In genomic region chr19:19320362-19321142, GRCh38 we compare ENCODE assay signal across 1 cellular context.
TF ChIP-seq lines count a peak whose summit lies in the region.

A gene with protein sequence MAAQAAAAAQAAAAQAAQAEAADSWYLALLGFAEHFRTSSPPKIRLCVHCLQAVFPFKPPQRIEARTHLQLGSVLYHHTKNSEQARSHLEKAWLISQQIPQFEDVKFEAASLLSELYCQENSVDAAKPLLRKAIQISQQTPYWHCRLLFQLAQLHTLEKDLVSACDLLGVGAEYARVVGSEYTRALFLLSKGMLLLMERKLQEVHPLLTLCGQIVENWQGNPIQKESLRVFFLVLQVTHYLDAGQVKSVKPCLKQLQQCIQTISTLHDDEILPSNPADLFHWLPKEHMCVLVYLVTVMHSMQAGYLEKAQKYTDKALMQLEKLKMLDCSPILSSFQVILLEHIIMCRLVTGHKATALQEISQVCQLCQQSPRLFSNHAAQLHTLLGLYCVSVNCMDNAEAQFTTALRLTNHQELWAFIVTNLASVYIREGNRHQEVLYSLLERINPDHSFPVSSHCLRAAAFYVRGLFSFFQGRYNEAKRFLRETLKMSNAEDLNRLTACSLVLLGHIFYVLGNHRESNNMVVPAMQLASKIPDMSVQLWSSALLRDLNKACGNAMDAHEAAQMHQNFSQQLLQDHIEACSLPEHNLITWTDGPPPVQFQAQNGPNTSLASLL (plus strand): TSS chr19:19320829. CDS start chr19:19320860, 31 bp downstream.
SUGP1 (minus strand) TSS chr19:19320509; CDS start chr19:19320496, 13 bp downstream.

TF ChIP-seq in HepG2, 621 proteins besides CTCF, POLR2A, EP300 and RAD21 (continued from another document and continues in another):
- TF ChIP-seq ZNF407 (CRISPR knock-in tag; IDR thresholded peaks at IDR 0.05; ENCODE audit: not compliant biosample characterization) (peak; percentile 32), SNAPC2 (CRISPR knock-in tag; IDR thresholded peaks at IDR 0.05) (peak; percentile 66; the same call in 1 of the 2 replicates), KLF6 (CRISPR knock-in tag; IDR thresholded peaks at IDR 0.05) (peak; percentile 83), HNRNPK (IDR thresholded peaks at IDR 0.05; ENCODE audit: low read depth, low read length, poor library complexity, severe bottlenecking) (peak; percentile 13), ZNF607 (CRISPR knock-in tag; IDR thresholded peaks at IDR 0.05; ENCODE audit: borderline replicate concordance) (peak; percentile 71; the same call in 1 of the 2 replicates), AGO2 (optimal IDR thresholded peaks at IDR 0.05; ENCODE audit: low read depth, low read length) (no peak), NR3C1 (CRISPR knock-in tag; IDR thresholded peaks at IDR 0.05) (no peak), AKAP8 (CRISPR knock-in tag; IDR thresholded peaks at IDR 0.05) (0 out of 2 replicates have a peak, but pooled peaks have one; percentile 50), MXD1 (CRISPR knock-in tag; IDR thresholded peaks at IDR 0.05) (0 out of 2 replicates have a peak, but pooled peaks have one; percentile 55), PHF8 (CRISPR knock-in tag; IDR thresholded peaks at IDR 0.05) (peak; percentile 87), KDM5B (CRISPR knock-in tag; IDR thresholded peaks at IDR 0.05; ENCODE audit: borderline replicate concordance) (peak; percentile 71; the same call in 1 of the 2 replicates), SCMH1 (CRISPR knock-in tag; IDR thresholded peaks at IDR 0.05; ENCODE audit: borderline replicate concordance) (no peak), ZBTB20 (CRISPR knock-in tag; IDR thresholded peaks at IDR 0.05; ENCODE audit: borderline replicate concordance, low read depth) (0 out of 2 replicates have a peak, but pooled peaks have one; percentile 28), ZBTB10 (CRISPR knock-in tag; IDR thresholded peaks at IDR 0.05; ENCODE audit: borderline replicate concordance) (no peak), RBM39 (IDR thresholded peaks at IDR 0.05; ENCODE audit: low read depth, low read length, poor library complexity, severe bottlenecking) (no peak), SAP130 (CRISPR knock-in tag; IDR thresholded peaks at IDR 0.05; ENCODE audit: low read depth) (peak; percentile 65; the same call in 1 of the 2 replicates), NR2F6 (IDR thresholded peaks at IDR 0.05) (no peak), NR2F6 (CRISPR knock-in tag; IDR thresholded peaks at IDR 0.05) (no peak), ZNF329 (CRISPR knock-in tag; IDR thresholded peaks at IDR 0.05; ENCODE audit: low read depth) (peak; percentile 75; the same call in 1 of the 2 replicates)
- TF ChIP-seq, protein P1, sequence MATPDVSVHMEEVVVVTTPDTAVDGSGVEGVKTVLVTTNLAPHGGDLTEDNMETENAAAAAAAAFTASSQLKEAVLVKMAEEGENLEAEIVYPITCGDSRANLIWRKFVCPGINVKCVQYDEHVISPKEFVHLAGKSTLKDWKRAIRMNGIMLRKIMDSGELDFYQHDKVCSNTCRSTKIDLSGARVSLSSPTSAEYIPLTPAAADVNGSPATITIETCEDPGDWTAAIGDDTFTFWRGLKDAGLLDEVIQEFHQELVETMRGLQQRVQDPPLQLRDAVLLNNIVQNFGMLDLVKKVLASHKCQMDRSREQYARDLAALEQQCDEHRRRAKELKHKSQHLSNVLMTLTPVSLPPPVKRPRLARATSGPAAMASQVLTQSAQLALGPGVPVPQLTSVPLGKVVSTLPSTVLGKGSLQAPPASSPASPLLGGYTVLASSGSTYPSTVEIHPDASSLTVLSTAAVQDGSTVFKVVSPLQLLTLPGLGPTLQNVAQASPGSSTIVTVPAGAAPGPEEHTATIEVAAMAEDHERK (CRISPR knock-in tag; IDR thresholded peaks at IDR 0.05; ENCODE audit: low read depth), result peak; percentile 29; the same call in 1 of the 2 replicates
- TF ChIP-seq, protein P2, sequence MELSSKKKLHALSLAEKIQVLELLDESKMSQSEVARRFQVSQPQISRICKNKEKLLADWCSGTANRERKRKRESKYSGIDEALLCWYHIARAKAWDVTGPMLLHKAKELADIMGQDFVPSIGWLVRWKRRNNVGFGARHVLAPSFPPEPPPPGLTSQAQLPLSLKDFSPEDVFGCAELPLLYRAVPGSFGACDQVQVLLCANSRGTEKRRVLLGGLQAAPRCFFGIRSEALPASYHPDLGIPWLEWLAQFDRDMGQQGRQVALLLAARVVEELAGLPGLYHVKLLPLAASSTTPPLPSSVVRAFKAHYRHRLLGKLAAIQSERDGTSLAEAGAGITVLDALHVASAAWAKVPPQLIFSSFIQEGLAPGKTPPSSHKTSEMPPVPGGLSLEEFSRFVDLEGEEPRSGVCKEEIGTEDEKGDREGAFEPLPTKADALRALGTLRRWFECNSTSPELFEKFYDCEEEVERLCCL (CRISPR knock-in tag; IDR thresholded peaks at IDR 0.05; ENCODE audit: borderline replicate concordance), result peak; percentile 57; the same call in 1 of the 2 replicates
- TF ChIP-seq, protein P3, sequence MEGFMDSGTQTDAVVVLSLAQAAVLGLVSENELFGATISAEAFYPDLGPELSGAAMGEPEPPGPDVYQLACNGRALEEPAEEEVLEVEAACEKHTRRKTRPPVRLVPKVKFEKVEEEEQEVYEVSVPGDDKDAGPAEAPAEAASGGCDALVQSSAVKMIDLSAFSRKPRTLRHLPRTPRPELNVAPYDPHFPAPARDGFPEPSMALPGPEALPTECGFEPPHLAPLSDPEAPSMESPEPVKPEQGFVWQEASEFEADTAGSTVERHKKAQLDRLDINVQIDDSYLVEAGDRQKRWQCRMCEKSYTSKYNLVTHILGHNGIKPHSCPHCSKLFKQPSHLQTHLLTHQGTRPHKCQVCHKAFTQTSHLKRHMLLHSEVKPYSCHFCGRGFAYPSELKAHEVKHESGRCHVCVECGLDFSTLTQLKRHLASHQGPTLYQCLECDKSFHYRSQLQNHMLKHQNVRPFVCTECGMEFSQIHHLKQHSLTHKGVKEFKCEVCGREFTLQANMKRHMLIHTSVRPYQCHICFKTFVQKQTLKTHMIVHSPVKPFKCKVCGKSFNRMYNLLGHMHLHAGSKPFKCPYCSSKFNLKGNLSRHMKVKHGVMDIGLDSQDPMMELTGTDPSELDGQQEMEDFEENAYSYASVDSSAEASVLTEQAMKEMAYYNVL (CRISPR knock-in tag; IDR thresholded peaks at IDR 0.05; ENCODE audit: borderline replicate concordance), result no peak
- TF ChIP-seq, protein P4, sequence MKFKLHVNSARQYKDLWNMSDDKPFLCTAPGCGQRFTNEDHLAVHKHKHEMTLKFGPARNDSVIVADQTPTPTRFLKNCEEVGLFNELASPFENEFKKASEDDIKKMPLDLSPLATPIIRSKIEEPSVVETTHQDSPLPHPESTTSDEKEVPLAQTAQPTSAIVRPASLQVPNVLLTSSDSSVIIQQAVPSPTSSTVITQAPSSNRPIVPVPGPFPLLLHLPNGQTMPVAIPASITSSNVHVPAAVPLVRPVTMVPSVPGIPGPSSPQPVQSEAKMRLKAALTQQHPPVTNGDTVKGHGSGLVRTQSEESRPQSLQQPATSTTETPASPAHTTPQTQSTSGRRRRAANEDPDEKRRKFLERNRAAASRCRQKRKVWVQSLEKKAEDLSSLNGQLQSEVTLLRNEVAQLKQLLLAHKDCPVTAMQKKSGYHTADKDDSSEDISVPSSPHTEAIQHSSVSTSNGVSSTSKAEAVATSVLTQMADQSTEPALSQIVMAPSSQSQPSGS (CRISPR knock-in tag; IDR thresholded peaks at IDR 0.05), result 0 out of 2 replicates have a peak, but pooled peaks have one; percentile 3
- TF ChIP-seq, protein P5, sequence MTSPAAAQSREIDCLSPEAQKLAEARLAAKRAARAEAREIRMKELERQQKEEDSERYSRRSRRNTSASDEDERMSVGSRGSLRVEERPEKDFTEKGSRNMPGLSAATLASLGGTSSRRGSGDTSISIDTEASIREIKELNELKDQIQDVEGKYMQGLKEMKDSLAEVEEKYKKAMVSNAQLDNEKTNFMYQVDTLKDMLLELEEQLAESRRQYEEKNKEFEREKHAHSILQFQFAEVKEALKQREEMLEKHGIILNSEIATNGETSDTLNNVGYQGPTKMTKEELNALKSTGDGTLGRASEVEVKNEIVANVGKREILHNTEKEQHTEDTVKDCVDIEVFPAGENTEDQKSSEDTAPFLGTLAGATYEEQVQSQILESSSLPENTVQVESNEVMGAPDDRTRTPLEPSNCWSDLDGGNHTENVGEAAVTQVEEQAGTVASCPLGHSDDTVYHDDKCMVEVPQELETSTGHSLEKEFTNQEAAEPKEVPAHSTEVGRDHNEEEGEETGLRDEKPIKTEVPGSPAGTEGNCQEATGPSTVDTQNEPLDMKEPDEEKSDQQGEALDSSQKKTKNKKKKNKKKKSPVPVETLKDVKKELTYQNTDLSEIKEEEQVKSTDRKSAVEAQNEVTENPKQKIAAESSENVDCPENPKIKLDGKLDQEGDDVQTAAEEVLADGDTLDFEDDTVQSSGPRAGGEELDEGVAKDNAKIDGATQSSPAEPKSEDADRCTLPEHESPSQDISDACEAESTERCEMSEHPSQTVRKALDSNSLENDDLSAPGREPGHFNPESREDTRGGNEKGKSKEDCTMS (CRISPR knock-in tag; conservative IDR thresholded peaks at IDR 0.05), result no peak
